In genomic region chr6:134080171-134080795, GRCh38 we compare ENCODE assay signal across 8 cellular contexts. TPM values are rescaled to one million over a fixed set of nuclear protein-coding genes. Genes with fewer than 3 reads are reported as not detected.
DNase-seq lines count a peak whose midpoint lies in the region; ATAC-seq and TF ChIP-seq lines count a peak whose summit lies in the region.

No MANE protein-coding gene starts in this region.

- H3K4me3 ChIP-seq in H7 (ENCODE audit: insufficient read depth, low read depth, low read length), result no peak overlapping the region

- H3K27ac Mint-ChIP-seq in activated T-cell treated with anti-CD3 and anti-CD28 coated beads, Interleukin-2, amount 50 U/mL, for 24 hours, result no peak overlapping the region
- H3K27ac Mint-ChIP-seq in natural killer cell, result no peak overlapping the region

- no peak overlapping the region for H3K4me3 Mint-ChIP-seq in activated T-cell treated with anti-CD3 and anti-CD28 coated beads, Interleukin-2, amount 50 U/mL, for 4 hours
- no peak overlapping the region for H3K4me3 Mint-ChIP-seq in activated T-cell treated with anti-CD3 and anti-CD28 coated beads, Interleukin-2, amount 50 U/mL, for 24 hours
- no peak overlapping the region for H3K4me3 Mint-ChIP-seq in natural killer cell

- H3K4me1 Mint-ChIP-seq in activated T-cell treated with anti-CD3 and anti-CD28 coated beads, Interleukin-2, amount 50 U/mL, for 4 hours (ENCODE audit: low read depth), result peaks cover 15% of the 10 kb centered on the region
- H3K4me1 Mint-ChIP-seq in activated T-cell treated with anti-CD3 and anti-CD28 coated beads, Interleukin-2, amount 50 U/mL, for 24 hours (ENCODE audit: low read depth), result peaks cover 15% of the 10 kb centered on the region
- H3K4me1 Mint-ChIP-seq in natural killer cell, result peaks cover 13 to 16% of the 10 kb centered on the region in 2 donors

- intact Hi-C loops in natural killer cell (cut with micrococcal nuclease), result no loop called here

- DNase-seq in NCI-H187 (lab: John Stamatoyannopoulos, UW) (peak; percentile 73 to 85), glomerular visceral epithelial cell (ENCODE audit: extremely low spot score) (peak; percentile 16), natural killer cell (no peak), H7 (no peak)
- DNase-seq in activated T-cell treated with anti-CD3 and anti-CD28 coated beads, Interleukin-2, amount 50 U/mL, for 4 hours, result no peak
- no peak for DNase-seq in activated T-cell treated with anti-CD3 and anti-CD28 coated beads, Interleukin-2, amount 50 U/mL, for 24 hours

- peaks cover 3% of the 10 kb centered on the region for H3K27me3 Mint-ChIP-seq in activated T-cell treated with anti-CD3 and anti-CD28 coated beads, Interleukin-2, amount 50 U/mL, for 4 hours (ENCODE audit: low read depth)
- peaks cover under 1% of the 10 kb centered on the region for H3K27me3 Mint-ChIP-seq in activated T-cell treated with anti-CD3 and anti-CD28 coated beads, Interleukin-2, amount 50 U/mL, for 24 hours
- H3K27me3 Mint-ChIP-seq in natural killer cell (ENCODE audit: low read depth in 2 of 2), result peaks cover 3 to 14% of the 10 kb centered on the region in 2 donors

- no peaks in the 10 kb centered on the region for H3K27me3 ChIP-seq in H7 (ENCODE audit: control insufficient read depth, insufficient read depth, low read length)

- TF ChIP-seq CTCF in natural killer cell (IDR thresholded peaks at IDR 0.05), result no peak

- no peaks in the 10 kb centered on the region for H3K36me3 ChIP-seq in H7 (replicated peaks; ENCODE audit: control insufficient read depth, insufficient read depth, low read length)

- H3K9me3 Mint-ChIP-seq in activated T-cell treated with anti-CD3 and anti-CD28 coated beads, Interleukin-2, amount 50 U/mL, for 4 hours, result no peaks in the 10 kb centered on the region
- no peaks in the 10 kb centered on the region for H3K9me3 Mint-ChIP-seq in activated T-cell treated with anti-CD3 and anti-CD28 coated beads, Interleukin-2, amount 50 U/mL, for 24 hours
- no peaks in the 10 kb centered on the region for H3K9me3 Mint-ChIP-seq in natural killer cell

- no peak for TF ChIP-seq POLR2A in GM18505 (IDR thresholded peaks at IDR 0.05; ENCODE audit: borderline replicate concordance, extremely low read depth, insufficient read depth, insufficient read length)

- no peaks in the 10 kb centered on the region for H3K36me3 Mint-ChIP-seq in activated T-cell treated with anti-CD3 and anti-CD28 coated beads, Interleukin-2, amount 50 U/mL, for 4 hours (ENCODE audit: insufficient read depth)
- H3K36me3 Mint-ChIP-seq in activated T-cell treated with anti-CD3 and anti-CD28 coated beads, Interleukin-2, amount 50 U/mL, for 24 hours (ENCODE audit: low read depth), result no peaks in the 10 kb centered on the region
- H3K36me3 Mint-ChIP-seq in natural killer cell, result no peaks in the 10 kb centered on the region

- ATAC-seq in GM18505 (IDR thresholded peaks at IDR 0.05; ENCODE audit: unreplicated experiment) (peak; percentile 78), GM21825 (IDR thresholded peaks at IDR 0.05; ENCODE audit: unreplicated experiment) (peak; percentile 67), natural killer cell (no peak)
- ATAC-seq in activated T-cell treated with anti-CD3 and anti-CD28 coated beads, Interleukin-2, amount 50 U/mL, for 4 hours, result no peak

RNA-seq across cellular contexts. Expression of gene SLC2A12, which starts 27.9 kb away (rescaled TPM):
- not detected for total RNA-seq in activated T-cell treated with anti-CD3 and anti-CD28 coated beads, Interleukin-2, amount 50 U/mL, for 4 hours
- total RNA-seq in natural killer cell, result under 1 TPM in 1 of 3 donors, not detected in 2; 0.08 TPM
- total RNA-seq in H7 (2014; rRNA removed; shearing (Covaris generic)), result 2.0 and 3.0 TPM in 2 replicates

Comparison
In these comparisons a context has a peak if more than half of its experiments do, and no peak if none do; other contexts are left out.
1. ATAC-seq: peak in GM18505 (single experiment) and GM21825 (single experiment); none in activated T-cell treated with anti-CD3 and anti-CD28 coated beads, Interleukin-2, amount 50 U/mL, for 4 hours (0 of 2) and natural killer cell (0 of 3).
2. DNase-seq: peak in NCI-H187 (2 of 2) and glomerular visceral epithelial cell (single experiment); none in activated T-cell treated with anti-CD3 and anti-CD28 coated beads, Interleukin-2, amount 50 U/mL, for 4 hours (single experiment), activated T-cell treated with anti-CD3 and anti-CD28 coated beads, Interleukin-2, amount 50 U/mL, for 24 hours (single experiment), natural killer cell (single experiment) and H7 (single experiment).